Comparison of ENCODE assay signal across 20 cellular contexts in the genomic region with DNA sequence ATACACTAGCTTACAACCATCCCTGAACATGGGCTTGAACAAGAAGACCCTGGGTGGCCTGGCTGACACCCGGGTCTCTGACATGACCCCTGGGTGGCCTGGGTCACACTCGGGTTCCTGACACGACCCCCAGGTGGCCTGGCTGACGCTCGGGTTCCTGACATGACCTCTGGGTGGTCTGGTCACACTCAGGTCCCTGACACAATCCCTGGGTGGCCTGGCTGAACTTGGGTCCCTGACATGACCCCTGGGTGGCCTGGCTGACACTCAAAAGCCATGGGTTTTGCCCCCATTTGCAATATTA. TPM values are rescaled to one million over a fixed set of nuclear protein-coding genes. Genes with fewer than 3 reads are reported as not detected.
DNase-seq lines count a peak whose midpoint lies in the region; ATAC-seq and TF ChIP-seq lines count a peak whose summit lies in the region.
"Had no signal": no experiment of that assay in that cellular context is flagged by ENCODE, and none has a peak within 500 bp of the region (broad histone marks: within the 10 kb centered on the region; RNA-seq: fewer than 3 reads in every experiment).

No MANE protein-coding gene starts in this region.

- CTCF ChIA-PET in naive thymus-derived CD4-positive, alpha-beta T cell (lab: Charles Lee), result no interaction called here

- H3K27ac Mint-ChIP-seq in CD4-positive, CD25-positive, alpha-beta regulatory T cell, result peak overlapping the region in 2 of 3 donors; percentile 56 to 64
- peak overlapping the region; percentile 65 for H3K27ac Mint-ChIP-seq in activated T-helper 17 cell treated with anti-CD3 and anti-CD28 coated beads, Interleukin-2, amount 50 U/mL, for 72 hours
- H3K27ac Mint-ChIP-seq in naive thymus-derived CD4-positive, alpha-beta T cell, result peak overlapping the region in 7 of 9 donors; percentile 33 to 87 (median 62)

- peaks cover 70 to 83% (median 73%) of the 10 kb centered on the region in 11 experiments for H3K36me3 ChIP-seq in BLaER1 treated with 17β-estradiol and CSF1 and Interleukin-3, amounts not matched to agents 10 nM and 100 nM
- peaks cover 40% of the 10 kb centered on the region for H3K36me3 ChIP-seq in CD4-positive, CD25-positive, alpha-beta regulatory T cell (ENCODE audit: control insufficient read depth, insufficient read depth, low read length)
- H3K36me3 ChIP-seq in naive thymus-derived CD4-positive, alpha-beta T cell (ENCODE audit: control insufficient read depth in 2 of 3, insufficient read depth in 3 of 3, low read length in 3 of 3), result peaks cover 8 to 52% (median 12%) of the 10 kb centered on the region in 3 experiments
- H3K36me3 ChIP-seq in suprapubic skin, result peaks cover 84% of the 10 kb centered on the region
- peaks cover 32% of the 10 kb centered on the region for H3K36me3 ChIP-seq in H7 (replicated peaks; ENCODE audit: control insufficient read depth, insufficient read depth, low read length)

- H3K4me3 Mint-ChIP-seq in CD4-positive, CD25-positive, alpha-beta regulatory T cell, result peak overlapping the region in 1 of 4 donors; percentile 39
- H3K4me3 Mint-ChIP-seq in activated T-helper 17 cell treated with anti-CD3 and anti-CD28 coated beads, Interleukin-2, amount 50 U/mL, for 72 hours, result no peak overlapping the region
- H3K4me3 Mint-ChIP-seq in naive thymus-derived CD4-positive, alpha-beta T cell, result peak overlapping the region in 1 of 10 donors; percentile 17

- peak overlapping the region in 7 of 11 experiments; percentile 5 to 63 (median 38); a peak in 9 of 22 replicates for H3K9ac ChIP-seq in BLaER1 treated with 17β-estradiol and CSF1 and Interleukin-3, amounts not matched to agents 10 nM and 100 nM

- peaks cover 71 to 92% (median 81%) of the 10 kb centered on the region in 10 experiments for H3K4me1 ChIP-seq in BLaER1 treated with 17β-estradiol and CSF1 and Interleukin-3, amounts not matched to agents 10 nM and 100 nM
- H3K4me1 ChIP-seq in CD4-positive, CD25-positive, alpha-beta regulatory T cell (ENCODE audit: control insufficient read depth, insufficient read depth, low read length, poor library complexity, severe bottlenecking), result peaks cover 40% of the 10 kb centered on the region
- peaks cover 32 to 39% of the 10 kb centered on the region in 2 donors for H3K4me1 ChIP-seq in naive thymus-derived CD4-positive, alpha-beta T cell (ENCODE audit: control insufficient read depth in 2 of 2, insufficient read depth in 2 of 2, low read length in 2 of 2)
- no peaks in the 10 kb centered on the region for H3K4me1 ChIP-seq in suprapubic skin
- H3K4me1 ChIP-seq: BE2C had no signal

- peak overlapping the region in 7 of 11 experiments; percentile 12 to 94 (median 78); a peak in 8 of 22 replicates for H3K4me2 ChIP-seq in BLaER1 treated with 17β-estradiol and CSF1 and Interleukin-3, amounts not matched to agents 10 nM and 100 nM

- H3K4me3 ChIP-seq in BLaER1 treated with 17β-estradiol and CSF1 and Interleukin-3, amounts not matched to agents 10 nM and 100 nM, result no peak overlapping the region
- no peak overlapping the region for H3K4me3 ChIP-seq in CD4-positive, CD25-positive, alpha-beta regulatory T cell (ENCODE audit: low read depth, low read length)
- H3K4me3 ChIP-seq in naive thymus-derived CD4-positive, alpha-beta T cell (ENCODE audit: low read length), result no peak overlapping the region
- H3K4me3 ChIP-seq in suprapubic skin, result no peak overlapping the region
- no peak overlapping the region for H3K4me3 ChIP-seq in H7 (ENCODE audit: insufficient read depth, low read depth, low read length)

- no peaks in the 10 kb centered on the region for H3K9me3 Mint-ChIP-seq in CD4-positive, CD25-positive, alpha-beta regulatory T cell
- no peaks in the 10 kb centered on the region for H3K9me3 Mint-ChIP-seq in activated T-helper 17 cell treated with anti-CD3 and anti-CD28 coated beads, Interleukin-2, amount 50 U/mL, for 72 hours
- H3K9me3 Mint-ChIP-seq in naive thymus-derived CD4-positive, alpha-beta T cell, result peaks cover 0 to 3% (median 0%) of the 10 kb centered on the region in 11 donors

- H3K27me3 Mint-ChIP-seq in CD4-positive, CD25-positive, alpha-beta regulatory T cell, result no peaks in the 10 kb centered on the region
- no peaks in the 10 kb centered on the region for H3K27me3 Mint-ChIP-seq in activated T-helper 17 cell treated with anti-CD3 and anti-CD28 coated beads, Interleukin-2, amount 50 U/mL, for 72 hours
- H3K27me3 Mint-ChIP-seq in naive thymus-derived CD4-positive, alpha-beta T cell, result no peaks in the 10 kb centered on the region

- peaks cover 5 to 61% (median 24%) of the 10 kb centered on the region in 4 donors for H3K4me1 Mint-ChIP-seq in CD4-positive, CD25-positive, alpha-beta regulatory T cell
- peaks cover 30% of the 10 kb centered on the region for H3K4me1 Mint-ChIP-seq in activated T-helper 17 cell treated with anti-CD3 and anti-CD28 coated beads, Interleukin-2, amount 50 U/mL, for 72 hours
- H3K4me1 Mint-ChIP-seq in naive thymus-derived CD4-positive, alpha-beta T cell, result peaks cover 29 to 68% (median 44%) of the 10 kb centered on the region in 7 donors

- peaks cover 39% of the 10 kb centered on the region for H3K36me3 Mint-ChIP-seq in CD4-positive, CD25-positive, alpha-beta regulatory T cell
- H3K36me3 Mint-ChIP-seq in activated T-helper 17 cell treated with anti-CD3 and anti-CD28 coated beads, Interleukin-2, amount 50 U/mL, for 72 hours (ENCODE audit: low read depth), result peaks cover 89% of the 10 kb centered on the region
- H3K36me3 Mint-ChIP-seq in naive thymus-derived CD4-positive, alpha-beta T cell, result peaks cover 4 to 33% (median 22%) of the 10 kb centered on the region in 5 donors

- no peak for TF ChIP-seq POLR2A in suprapubic skin (IDR thresholded peaks at IDR 0.05)

- H3K9me3 ChIP-seq in BLaER1 treated with 17β-estradiol and CSF1 and Interleukin-3, amounts not matched to agents 10 nM and 100 nM (replicated peaks in 1 of 11), result no peaks in the 10 kb centered on the region
- H3K9me3 ChIP-seq in CD4-positive, CD25-positive, alpha-beta regulatory T cell (ENCODE audit: control insufficient read depth in 2 of 2, low read length in 2 of 2), result no peaks in the 10 kb centered on the region
- no peaks in the 10 kb centered on the region for H3K9me3 ChIP-seq in naive thymus-derived CD4-positive, alpha-beta T cell (ENCODE audit: control insufficient read depth in 2 of 3, low read length in 3 of 3)
- H3K9me3 ChIP-seq in suprapubic skin, result no peaks in the 10 kb centered on the region
- H3K9me3 ChIP-seq: BE2C had no signal

- no peak for ATAC-seq in CD4-positive, CD25-positive, alpha-beta regulatory T cell (ENCODE audit: low read depth in 2 of 2)
- ATAC-seq in activated T-helper 17 cell treated with anti-CD3 and anti-CD28 coated beads, Interleukin-2, amount 50 U/mL, for 72 hours (replicated peaks), result no peak
- no peak for ATAC-seq in naive thymus-derived CD4-positive, alpha-beta T cell
- ATAC-seq: HepG2, Panc1, Right ventricle myocardium inferior had no signal

- intact Hi-C loops in naive thymus-derived CD4-positive, alpha-beta T cell (cut with micrococcal nuclease), result no loop called here

- no peaks in the 10 kb centered on the region for H3K27me3 ChIP-seq in BLaER1 treated with 17β-estradiol and CSF1 and Interleukin-3, amounts not matched to agents 10 nM and 100 nM
- no peaks in the 10 kb centered on the region for H3K27me3 ChIP-seq in CD4-positive, CD25-positive, alpha-beta regulatory T cell (ENCODE audit: control insufficient read depth, insufficient read depth, low read length)
- no peaks in the 10 kb centered on the region for H3K27me3 ChIP-seq in naive thymus-derived CD4-positive, alpha-beta T cell (ENCODE audit: control insufficient read depth in 2 of 2, insufficient read depth in 2 of 2, low read length in 2 of 2)
- H3K27me3 ChIP-seq in suprapubic skin (no peaks in the 10 kb centered on the region), H7 (ENCODE audit: control insufficient read depth, insufficient read depth, low read length) (no peaks in the 10 kb centered on the region)
- H3K27me3 ChIP-seq: BE2C had no signal

- POLR2A ChIA-PET in naive thymus-derived CD4-positive, alpha-beta T cell (lab: Charles Lee), result no interaction called here

- WGBS in suprapubic skin, result no CpG with 5 or more reads among the region's 5 CpGs

- DNase-seq in CD4-positive, CD25-positive, alpha-beta regulatory T cell, result no peak
- DNase-seq in naive thymus-derived CD4-positive, alpha-beta T cell, result no peak
- DNase-seq in suprapubic skin (ENCODE audit: low spot score in 2 of 2) (no peak), H7 (no peak), foreskin melanocyte (no peak)
- DNase-seq: BE2C, COR-L47, DMS53, HCEC 1CT, Karpas-422, NCI-H1417 treated with DMSO at 0.1 percent for 48 hours, NCI-H2029, NCI-H2171 treated with DMSO at 0.1 percent for 48 hours, NCI-H510A had no signal

- TF ChIP-seq EP300 in suprapubic skin (IDR thresholded peaks at IDR 0.05), result no peak

- no peak for TF ChIP-seq CTCF in suprapubic skin (IDR thresholded peaks at IDR 0.05)

- H3K27ac ChIP-seq in BLaER1 treated with 17β-estradiol and CSF1 and Interleukin-3, amounts not matched to agents 10 nM and 100 nM, result peak overlapping the region in 6 of 11 experiments; percentile 6 to 82 (median 31); a peak in 3 of 22 replicates
- peak overlapping the region; percentile 33 for H3K27ac ChIP-seq in CD4-positive, CD25-positive, alpha-beta regulatory T cell (ENCODE audit: insufficient read depth, low read length, poor library complexity, severe bottlenecking)
- H3K27ac ChIP-seq in naive thymus-derived CD4-positive, alpha-beta T cell (ENCODE audit: low read depth, low read length), result peak overlapping the region; percentile 64
- no peak overlapping the region for H3K27ac ChIP-seq in suprapubic skin

- peaks cover 20 to 78% (median 49%) of the 10 kb centered on the region in 11 experiments; a peak in 21 of 22 replicates for H4K20me1 ChIP-seq in BLaER1 treated with 17β-estradiol and CSF1 and Interleukin-3, amounts not matched to agents 10 nM and 100 nM

RNA-seq across cellular contexts. Expression of a gene that starts 38.0 kb away (rescaled TPM):
- not detected for total RNA-seq in CD4-positive, CD25-positive, alpha-beta regulatory T cell
- polyA plus RNA-seq in CD4-positive, CD25-positive, alpha-beta regulatory T cell, result not detected
- not detected for total RNA-seq in activated T-helper 17 cell treated with anti-CD3 and anti-CD28 coated beads, Interleukin-2, amount 50 U/mL, for 72 hours
- total RNA-seq in naive thymus-derived CD4-positive, alpha-beta T cell, result not detected
- not detected for polyA plus RNA-seq in naive thymus-derived CD4-positive, alpha-beta T cell
- not detected for total RNA-seq in suprapubic skin
- 0.22 and 1.5 TPM in 2 replicates for total RNA-seq in H7 (2014; rRNA removed; shearing (Covaris generic))
- total RNA-seq: HepG2, Right ventricle myocardium inferior had no signal
- polyA plus RNA-seq: AG04450, HepG2 had no signal

RNA-seq across cellular contexts. Expression of a gene that starts 52.2 kb away (rescaled TPM):
- 20.9 TPM for total RNA-seq in CD4-positive, CD25-positive, alpha-beta regulatory T cell
- 10 to 100 TPM; 24.9 to 28.8 (median 27.2) TPM for polyA plus RNA-seq in CD4-positive, CD25-positive, alpha-beta regulatory T cell
- 10 to 100 TPM; 22.1 to 23.7 TPM for total RNA-seq in activated T-helper 17 cell treated with anti-CD3 and anti-CD28 coated beads, Interleukin-2, amount 50 U/mL, for 72 hours
- total RNA-seq in naive thymus-derived CD4-positive, alpha-beta T cell, result 10 to 100 TPM; 21.8 to 40.1 (median 29.3) TPM
- polyA plus RNA-seq in naive thymus-derived CD4-positive, alpha-beta T cell, result 10 to 100 TPM; 21.2 to 32.8 TPM
- 10 to 100 TPM; 20.0 to 28.0 (median 26.6) TPM for total RNA-seq in suprapubic skin
- 31.2 and 33.2 TPM in 2 replicates for total RNA-seq in H7 (2014; rRNA removed; shearing (Covaris generic))
